9 cellular contexts compared by ENCODE assay signal in genomic region chr5:123344819-123345426, GRCh38.
A peak's percentile ranks its signal among the peaks of the same experiment; 100 is the strongest.
DNase-seq lines count a peak whose midpoint lies in the region; ATAC-seq and TF ChIP-seq lines count a peak whose summit lies in the region.
"Had no signal": no experiment of that assay in that cellular context is flagged by ENCODE, and none has a peak within 500 bp of the region (broad histone marks: within the 10 kb centered on the region; RNA-seq: fewer than 3 reads in every experiment).

No MANE protein-coding gene starts in this region.

- H3K36me3 ChIP-seq in GM23248 (ENCODE audit: low read depth) = 0 out of 2 replicates have a peak, but pooled peaks cover 7% of the 10 kb centered on the region

- peak; percentile 89 for TF ChIP-seq CTCF in AG10803 (conservative IDR thresholded peaks at IDR 0.05; ENCODE audit: low read length)
- TF ChIP-seq CTCF in fibroblast of mammary gland (conservative IDR thresholded peaks at IDR 0.05; ENCODE audit: control insufficient read depth, insufficient read depth, low read depth, low read length) = peak; percentile 83

- H4K20me1 ChIP-seq in GM23248 (ENCODE audit: insufficient read depth) = no peaks in the 10 kb centered on the region

- no peaks in the 10 kb centered on the region for H3K9me3 ChIP-seq in GM23248 (ENCODE audit: low read depth)

- H3F3A ChIP-seq in GM23248 (ENCODE audit: insufficient read depth) = no peaks in the 10 kb centered on the region

- no peak for ATAC-seq in GM21526 (IDR thresholded peaks at IDR 0.05; ENCODE audit: low FRiP score, unreplicated experiment)

- H3K4me3 ChIP-seq in AG10803 (ENCODE audit: low read length) (no peak overlapping the region), GM23248 (peak overlapping the region; percentile 36; the same call in 1 of the 2 replicates), fibroblast of mammary gland (ENCODE audit: control insufficient read depth, low read depth, low read length) (no peak overlapping the region)

- H3K9me2 ChIP-seq in GM23248 (ENCODE audit: insufficient read depth) = no peaks in the 10 kb centered on the region

- peak overlapping the region; percentile 37 for H2AFZ ChIP-seq in GM23248

- no peaks in the 10 kb centered on the region for H3K27me3 ChIP-seq in GM23248 (replicated peaks; ENCODE audit: insufficient read depth)

- no peak overlapping the region; the same call in 1 of the 2 replicates for H3K9ac ChIP-seq in GM23248

- H3K79me2 ChIP-seq in GM23248 (ENCODE audit: insufficient read depth) = no peaks in the 10 kb centered on the region

- in situ Hi-C loops in GM23248 (cut with MboI) = loop anchor here (10.0 kb wide), 1 partner anchor 820 kb away; no protein-coding TSS in a partner anchor

- WGBS in GM23248 (ENCODE audit: low coverage in 1 of 2, low lambda C conversion rate in 2 of 2, missing lambda C conversion rate in 2 of 2), 2 experiments = 7% methylated on average over 4 of the region's 4 CpGs

- H3K27ac ChIP-seq in GM23248 = no peak overlapping the region
- H3K27ac ChIP-seq: epithelial cell of prostate had no signal

- DNase-seq in AG10803 (ENCODE audit: low read depth) = peak; percentile 54
- DNase-seq in GM23248 = peak; percentile 78
- peak; percentile 31 for DNase-seq in RPMI7951 (ENCODE audit: low read depth)
- peak; percentile 60 for DNase-seq in fibroblast of mammary gland (ENCODE audit: low read depth)
- DNase-seq in putamen (ENCODE audit: low spot score) = peak; percentile 19
- no peak for DNase-seq in DMS79 treated with DMSO at 0.1 percent for 48 hours (lab: John Stamatoyannopoulos, UW)
- no peak for DNase-seq in CD1c-positive myeloid dendritic cell (ENCODE audit: extremely low spot score)

- H3K4me2 ChIP-seq in GM23248 (ENCODE audit: unreplicated experiment) = peak overlapping the region; percentile 56

- H3K4me1 ChIP-seq in GM23248 (ENCODE audit: insufficient read depth) = peaks cover 4% of the 10 kb centered on the region; the same call in 1 of the 2 replicates

Comparison
In these comparisons a context has a peak if more than half of its experiments do, and no peak if none do; other contexts are left out.
1. DNase-seq: peak in AG10803 (single experiment), GM23248 (single experiment), RPMI7951 (single experiment), fibroblast of mammary gland (single experiment) and putamen (single experiment); none in DMS79 treated with DMSO at 0.1 percent for 48 hours (single experiment) and CD1c-positive myeloid dendritic cell (single experiment).